In genomic region chr11:61163714-61164609, GRCh38 we compare ENCODE assay signal across 14 cellular contexts. TPM values are rescaled to one million over a fixed set of nuclear protein-coding genes. Genes with fewer than 3 reads are reported as not detected.
DNase-seq lines count a peak whose midpoint lies in the region; ATAC-seq and TF ChIP-seq lines count a peak whose summit lies in the region.
"Had no signal": no experiment of that assay in that cellular context is flagged by ENCODE, and none has a peak within 500 bp of the region (broad histone marks: within the 10 kb centered on the region; RNA-seq: fewer than 3 reads in every experiment).

No MANE protein-coding gene starts in this region.

- H3K9me3 ChIP-seq in esophagus squamous epithelium = no peaks in the 10 kb centered on the region
- H3K9me3 ChIP-seq in mucosa of descending colon = no peaks in the 10 kb centered on the region

- TF ChIP-seq CTCF in esophagus squamous epithelium (IDR thresholded peaks at IDR 0.05) (no peak), mucosa of descending colon (IDR thresholded peaks at IDR 0.05) (no peak)

- H3K27me3 ChIP-seq in esophagus squamous epithelium = no peaks in the 10 kb centered on the region

- H3K27ac ChIP-seq in esophagus squamous epithelium = peak overlapping the region in 3 of 4 donors; percentile 16 to 45 (median 33)
- H3K27ac ChIP-seq: parathyroid adenoma had no signal

- peak overlapping the region; percentile 69 to 72 for H3K4me3 Mint-ChIP-seq in stimulated activated naive B cell treated with anti-CD40 and anti-IgM and Interleukin-4, amounts not matched to agents 10 μg/mL and 1 μg/mL and 100 μg/mL, for 72 hours
- H3K4me3 Mint-ChIP-seq: activated CD4-positive, alpha-beta T cell treated with anti-CD3 and anti-CD28 coated beads, Interleukin-2, amount 10 ng/mL, durations not matched to agents 7 days and 5 days had no signal

- no peak overlapping the region for H3K4me3 ChIP-seq in esophagus squamous epithelium
- H3K4me3 ChIP-seq in mucosa of descending colon = no peak overlapping the region

- peaks cover 19 to 39% (median 24%) of the 10 kb centered on the region in 3 donors for H3K4me1 ChIP-seq in esophagus squamous epithelium
- H3K4me1 ChIP-seq in mucosa of descending colon (ENCODE audit: low read depth) = peaks cover 22% of the 10 kb centered on the region

- no peaks in the 10 kb centered on the region for H3K36me3 ChIP-seq in esophagus squamous epithelium
- no peaks in the 10 kb centered on the region for H3K36me3 ChIP-seq in mucosa of descending colon (ENCODE audit: low read depth)

- H3K4me1 Mint-ChIP-seq in stimulated activated naive B cell treated with anti-CD40 and anti-IgM and Interleukin-4, amounts not matched to agents 10 μg/mL and 1 μg/mL and 100 μg/mL, for 72 hours = peaks cover 46 to 71% of the 10 kb centered on the region in 2 donors

- peaks cover 11 to 12% of the 10 kb centered on the region in 2 donors for H3K36me3 Mint-ChIP-seq in stimulated activated naive B cell treated with anti-CD40 and anti-IgM and Interleukin-4, amounts not matched to agents 10 μg/mL and 1 μg/mL and 100 μg/mL, for 72 hours

- 65 to 68% methylated on average over 13 of the region's 13 CpGs for WGBS in esophagus squamous epithelium, 2 donors

- no peaks in the 10 kb centered on the region for H3K27me3 Mint-ChIP-seq in stimulated activated naive B cell treated with anti-CD40 and anti-IgM and Interleukin-4, amounts not matched to agents 10 μg/mL and 1 μg/mL and 100 μg/mL, for 72 hours
- H3K27me3 Mint-ChIP-seq: activated CD4-positive, alpha-beta T cell treated with anti-CD3 and anti-CD28 coated beads, Interleukin-2, amount 10 ng/mL, durations not matched to agents 7 days and 5 days had no signal

- peak overlapping the region; percentile 95 for H3K27ac Mint-ChIP-seq in stimulated activated naive B cell treated with anti-CD40 and anti-IgM and Interleukin-4, amounts not matched to agents 10 μg/mL and 1 μg/mL and 100 μg/mL, for 72 hours
- H3K27ac Mint-ChIP-seq: activated CD4-positive, alpha-beta T cell treated with anti-CD3 and anti-CD28 coated beads, Interleukin-2, amount 10 ng/mL, durations not matched to agents 7 days and 5 days had no signal

- no peak for TF ChIP-seq POLR2A in esophagus squamous epithelium (IDR thresholded peaks at IDR 0.05)

- intact Hi-C loops in esophagus squamous epithelium (cut with DNase I) = no loop called here
- intact Hi-C loops in mucosa of descending colon (cut with DNase I, micrococcal nuclease) = no loop called here

- peak; percentile 48 to 55 for ATAC-seq in stimulated activated naive B cell treated with anti-CD40 and anti-IgM and Interleukin-4, amounts not matched to agents 10 μg/mL and 1 μg/mL and 100 μg/mL, for 72 hours (replicated peaks)
- no peak for ATAC-seq in mucosa of descending colon
- ATAC-seq: HCT116 had no signal

- H3K9me3 Mint-ChIP-seq in stimulated activated naive B cell treated with anti-CD40 and anti-IgM and Interleukin-4, amounts not matched to agents 10 μg/mL and 1 μg/mL and 100 μg/mL, for 72 hours = peaks cover 7 to 12% of the 10 kb centered on the region in 2 donors
- H3K9me3 Mint-ChIP-seq: activated CD4-positive, alpha-beta T cell treated with anti-CD3 and anti-CD28 coated beads, Interleukin-2, amount 10 ng/mL, durations not matched to agents 7 days and 5 days had no signal

- DNase-seq in activated CD4-positive, alpha-beta T cell treated with anti-CD3 and anti-CD28 coated beads for 48 hours = peak; percentile 17
- DNase-seq in activated CD4-positive, alpha-beta T cell treated with anti-CD3 and anti-CD28 coated beads for 1 hour = no peak
- DNase-seq in SIG-M5 (lab: John Stamatoyannopoulos, UW) = peak; percentile 47
- no peak for DNase-seq in esophagus squamous epithelium (lab: John Stamatoyannopoulos, UW)
- DNase-seq in stimulated activated naive B cell treated with anti-CD40 and anti-IgM and Interleukin-4, amounts not matched to agents 10 μg/mL and 1 μg/mL and 100 μg/mL, for 72 hours = peak; percentile 32
- no peak for DNase-seq in mucosa of descending colon
- DNase-seq in effector CD8-positive, alpha-beta T cell (lab: John Stamatoyannopoulos, UW) = no peak
- no peak for DNase-seq in NCI-H82 (lab: John Stamatoyannopoulos, UW)
- DNase-seq: activated CD4-positive, alpha-beta T cell treated with anti-CD3 and anti-CD28 coated beads, Interleukin-2, amount 10 ng/mL, durations not matched to agents 7 days and 5 days; DND-41; NCI-H1092 had no signal

RNA-seq across cellular contexts. Expression of gene VPS37C, which starts 2.7 kb away (rescaled TPM):
- total RNA-seq in esophagus squamous epithelium (10 to 100 TPM; 12.6 to 23.5 (median 18.0) TPM), mucosa of descending colon (10 to 100 TPM; 28.5 to 30.8 (median 28.5) TPM)

RNA-seq across cellular contexts. Expression of gene PGA3, which starts 39.4 kb away (rescaled TPM):
- total RNA-seq in esophagus squamous epithelium = not detected
- total RNA-seq in mucosa of descending colon = 1 to 10 TPM in 1 of 3 donors, not detected in 2; 1.1 TPM
- total RNA-seq: A172; activated CD4-positive, alpha-beta T cell treated with anti-CD3 and anti-CD28 coated beads, Interleukin-2, amount 10 ng/mL, durations not matched to agents 7 days and 5 days had no signal

RNA-seq across cellular contexts. Expression of gene PGA4, which starts 58.2 kb away (rescaled TPM):
- total RNA-seq in esophagus squamous epithelium = 1 to 10 TPM in 1 of 4 donors, not detected in 3; 1.3 TPM
- total RNA-seq in mucosa of descending colon = 1 to 10 TPM in 1 of 3 donors, under 1 TPM in 1, not detected in 1; 0.46 to 1.2 TPM
- total RNA-seq: A172; activated CD4-positive, alpha-beta T cell treated with anti-CD3 and anti-CD28 coated beads, Interleukin-2, amount 10 ng/mL, durations not matched to agents 7 days and 5 days had no signal

Comparison
In these comparisons a context has a peak if more than half of its experiments do, and no peak if none do; other contexts are left out.
1. DNase-seq: peak in activated CD4-positive, alpha-beta T cell treated with anti-CD3 and anti-CD28 coated beads for 48 hours (single experiment), SIG-M5 (single experiment) and stimulated activated naive B cell treated with anti-CD40 and anti-IgM and Interleukin-4, amounts not matched to agents 10 μg/mL and 1 μg/mL and 100 μg/mL, for 72 hours (single experiment); none in activated CD4-positive, alpha-beta T cell treated with anti-CD3 and anti-CD28 coated beads for 1 hour (single experiment), esophagus squamous epithelium (single experiment), mucosa of descending colon (0 of 3), effector CD8-positive, alpha-beta T cell (single experiment) and NCI-H82 (single experiment).